In genomic region chr16:79600636-79601091, GRCh38 we compare ENCODE assay signal across 8 cellular contexts. TPM values are rescaled to one million over a fixed set of nuclear protein-coding genes. Genes with fewer than 3 reads are reported as not detected.
DNase-seq lines count a peak whose midpoint lies in the region; ATAC-seq and TF ChIP-seq lines count a peak whose summit lies in the region.

MAF (minus strand) TSS chr16:79600737; CDS start chr16:79599902, 835 bp downstream.

- H3K27me3 ChIP-seq in brain microvascular endothelial cell (replicated peaks) (no peaks in the 10 kb centered on the region), upper lobe of right lung (no peaks in the 10 kb centered on the region)

- H3K36me3 ChIP-seq in brain microvascular endothelial cell (replicated peaks) (no peaks in the 10 kb centered on the region), upper lobe of right lung (no peaks in the 10 kb centered on the region)

- H3K4me1 ChIP-seq in upper lobe of right lung: peaks cover 3% of the 10 kb centered on the region

- peak; percentile 64 for DNase-seq in NCI-H1436 treated with DMSO at 0.1 percent for 48 hours (lab: John Stamatoyannopoulos, UW)
- peak; percentile 97 for DNase-seq in brain microvascular endothelial cell
- DNase-seq in hypothalamus (lab: John Stamatoyannopoulos, UW): peak in 49 of 51 donors; percentile 53 to 94 (median 80)
- peak; percentile 89 for DNase-seq in putamen (ENCODE audit: low spot score)
- DNase-seq in upper lobe of right lung: peak; percentile 95

- TF ChIP-seq CTCF in VCaP (conservative IDR thresholded peaks at IDR 0.05): no peak
- no peak for TF ChIP-seq CTCF in brain microvascular endothelial cell (IDR thresholded peaks at IDR 0.05; ENCODE audit: low read depth, low read length, missing control alignments)
- no peak for TF ChIP-seq CTCF in upper lobe of right lung (IDR thresholded peaks at IDR 0.05)

- intact Hi-C loops in upper lobe of right lung (cut with DNase I): no loop called here

- in situ Hi-C loops in brain microvascular endothelial cell (cut with HindIII; ENCODE audit: low pct_ligation_motif_present, low sequenced_read_pairs): no loop called here

- H3K27ac ChIP-seq in VCaP (peak within 1 kb of the TSS; percentile 64), brain microvascular endothelial cell (peak within 1 kb of the TSS; percentile 16), upper lobe of right lung (peak within 1 kb of the TSS; percentile 91)

- H3K9me3 ChIP-seq in upper lobe of right lung: no peaks in the 10 kb centered on the region

- H3K4me3 ChIP-seq in brain microvascular endothelial cell (ENCODE audit: low read depth, low read length) (peak within 1 kb of the TSS; percentile 83), upper lobe of right lung (peak within 1 kb of the TSS; percentile 77)

- ATAC-seq in GM19023 (IDR thresholded peaks at IDR 0.05; ENCODE audit: unreplicated experiment) (peak; percentile 57), upper lobe of right lung (peak; percentile 92), HG02884 (IDR thresholded peaks at IDR 0.05; ENCODE audit: unreplicated experiment) (no peak)

RNA-seq across cellular contexts. Expression of gene MAF, which starts in this region (rescaled TPM):
- 66.4 TPM for total RNA-seq in upper lobe of right lung

Comparison
In these comparisons a context has a peak if more than half of its experiments do, and no peak if none do; other contexts are left out.
1. H3K27ac ChIP-seq: peak in every context shown above with its lines; median percentile 91 in upper lobe of right lung; 64 in VCaP; 16 in brain microvascular endothelial cell.